Comparison of ENCODE assay signal across 33 cellular contexts in genomic region chr20:17468073-17468840, GRCh38.
"Had no signal": no experiment of that assay in that cellular context is flagged by ENCODE, and none has a peak within 500 bp of the region (broad histone marks: within the 10 kb centered on the region; RNA-seq: fewer than 3 reads in every experiment).

No MANE protein-coding gene starts in this region.

- H3K9me3 ChIP-seq: ascending aorta, breast epithelium, esophagus squamous epithelium, gastroesophageal sphincter had no signal

- H3K36me3 ChIP-seq: ascending aorta, breast epithelium, cardiac muscle cell, esophagus squamous epithelium, gastroesophageal sphincter had no signal

- H3K36me3 Mint-ChIP-seq: activated naive CD4-positive, alpha-beta T cell treated with anti-CD3 and anti-CD28 coated beads, Interleukin-2, amount 10 ng/mL, durations not matched to agents 7 days and 5 days; activated naive CD4-positive, alpha-beta T cell treated with anti-CD3 and anti-CD28 coated beads, Interleukin-2, amount 50 U/mL, for 72 hours; activated naive CD8-positive, alpha-beta T cell treated with anti-CD3 and anti-CD28 coated beads, Interleukin-2, amount 10 ng/mL, durations not matched to agents 7 days and 5 days had no signal

- H3K4me3 Mint-ChIP-seq: activated CD4-positive, alpha-beta memory T cell treated with anti-CD3 and anti-CD28 coated beads, Interleukin-2, amount 10 ng/mL, durations not matched to agents 7 days and 5 days; activated CD4-positive, alpha-beta T cell treated with anti-CD3 and anti-CD28 coated beads, Interleukin-2, amount 10 ng/mL, durations not matched to agents 7 days and 5 days; activated naive CD4-positive, alpha-beta T cell treated with anti-CD3 and anti-CD28 coated beads, Interleukin-2, amount 10 ng/mL, durations not matched to agents 7 days and 5 days; activated naive CD8-positive, alpha-beta T cell treated with anti-CD3 and anti-CD28 coated beads, Interleukin-2, amount 10 ng/mL, durations not matched to agents 7 days and 5 days; activated T-cell treated with anti-CD3 and anti-CD28 coated beads, Interleukin-2, amount 50 U/mL, for 24 hours; activated T-cell treated with anti-CD3 and anti-CD28 coated beads, Interleukin-2, amount 50 U/mL, for 72 hours; brain; dendritic cell treated with granulocyte-macrophage colony-stimulating factor and Interleukin-4, amounts not matched to agents 40 ng/mL and 50 ng/mL, for 4 days; effector memory CD8-positive, alpha-beta T cell; T-helper 17 cell; T-helper 2 cell treated with Interferon-gamma antibody and Interleukin-4, amounts not matched to agents 5 μg/mL and 100 μg/mL, for 36 hours had no signal

- H3K4me1 Mint-ChIP-seq: activated CD4-positive, alpha-beta memory T cell treated with anti-CD3 and anti-CD28 coated beads, Interleukin-2, amount 10 ng/mL, durations not matched to agents 7 days and 5 days; activated CD4-positive, alpha-beta T cell treated with anti-CD3 and anti-CD28 coated beads, Interleukin-2, amount 10 ng/mL, durations not matched to agents 7 days and 5 days; activated naive CD4-positive, alpha-beta T cell treated with anti-CD3 and anti-CD28 coated beads, Interleukin-2, amount 10 ng/mL, durations not matched to agents 7 days and 5 days; activated naive CD8-positive, alpha-beta T cell treated with anti-CD3 and anti-CD28 coated beads, Interleukin-2, amount 10 ng/mL, durations not matched to agents 7 days and 5 days; T-helper 17 cell had no signal

- DNase-seq: activated CD4-positive, alpha-beta memory T cell treated with anti-CD3 and anti-CD28 coated beads, Interleukin-2, amount 10 ng/mL, durations not matched to agents 7 days and 5 days; activated CD4-positive, alpha-beta T cell treated with anti-CD3 and anti-CD28 coated beads for 1 hour; activated CD4-positive, alpha-beta T cell treated with anti-CD3 and anti-CD28 coated beads for 4 hours; activated CD4-positive, alpha-beta T cell treated with anti-CD3 and anti-CD28 coated beads, Interleukin-2, amount 10 ng/mL, durations not matched to agents 7 days and 5 days; activated CD4-positive, alpha-beta T cell treated with anti-CD3 and anti-CD28 coated beads, Interleukin-2, amount 50 U/mL, for 4 hours; activated CD8-positive, alpha-beta memory T cell treated with anti-CD3 and anti-CD28 coated beads, Interleukin-2, amount 50 U/mL, for 48 hours; activated gamma-delta T cell; activated naive CD4-positive, alpha-beta T cell; activated naive CD4-positive, alpha-beta T cell treated with anti-CD3 and anti-CD28 coated beads, Interleukin-2, amount 10 ng/mL, durations not matched to agents 7 days and 5 days; activated naive CD8-positive, alpha-beta T cell treated with anti-CD3 and anti-CD28 coated beads, Interleukin-2, amount 10 ng/mL, durations not matched to agents 7 days and 5 days; activated T-cell treated with anti-CD3 and anti-CD28 coated beads for 4 hours; activated T-cell treated with anti-CD3 and anti-CD28 coated beads, Interleukin-2, amount 50 U/mL, for 24 hours; activated T-cell treated with anti-CD3 and anti-CD28 coated beads, Interleukin-2, amount 50 U/mL, for 72 hours; central memory CD4-positive, alpha-beta T cell; cerebellar nuclear complex; dorsolateral prefrontal cortex; effector CD4-positive, alpha-beta T cell; effector memory CD8-positive, alpha-beta T cell; erythroblast; esophagus squamous epithelium; foreskin melanocyte; T-helper 1 cell; T-helper 17 cell; T1000 had no signal

- H3K4me3 ChIP-seq: ascending aorta, breast epithelium, cardiac muscle cell, coronary artery, dorsolateral prefrontal cortex, esophagus squamous epithelium, gastroesophageal sphincter had no signal

- H3K27ac Mint-ChIP-seq: activated CD4-positive, alpha-beta memory T cell treated with anti-CD3 and anti-CD28 coated beads, Interleukin-2, amount 10 ng/mL, durations not matched to agents 7 days and 5 days; activated CD4-positive, alpha-beta T cell treated with anti-CD3 and anti-CD28 coated beads, Interleukin-2, amount 10 ng/mL, durations not matched to agents 7 days and 5 days; activated naive CD4-positive, alpha-beta T cell treated with anti-CD3 and anti-CD28 coated beads, Interleukin-2, amount 10 ng/mL, durations not matched to agents 7 days and 5 days; activated naive CD4-positive, alpha-beta T cell treated with anti-CD3 and anti-CD28 coated beads, Interleukin-2, amount 50 U/mL, for 72 hours; activated naive CD8-positive, alpha-beta T cell treated with anti-CD3 and anti-CD28 coated beads, Interleukin-2, amount 10 ng/mL, durations not matched to agents 7 days and 5 days; activated T-cell treated with anti-CD3 and anti-CD28 coated beads, Interleukin-2, amount 50 U/mL, for 24 hours; activated T-cell treated with anti-CD3 and anti-CD28 coated beads, Interleukin-2, amount 50 U/mL, for 72 hours; brain; dendritic cell treated with granulocyte-macrophage colony-stimulating factor and Interleukin-4, amounts not matched to agents 40 ng/mL and 50 ng/mL, for 4 days; effector memory CD8-positive, alpha-beta T cell; T-helper 17 cell; T-helper 2 cell treated with Interferon-gamma antibody and Interleukin-4, amounts not matched to agents 5 μg/mL and 100 μg/mL, for 36 hours had no signal

- H3K4me1 ChIP-seq: ascending aorta, breast epithelium, esophagus squamous epithelium, gastroesophageal sphincter had no signal

- H3K9me3 Mint-ChIP-seq: activated CD4-positive, alpha-beta memory T cell treated with anti-CD3 and anti-CD28 coated beads, Interleukin-2, amount 10 ng/mL, durations not matched to agents 7 days and 5 days; activated CD4-positive, alpha-beta T cell treated with anti-CD3 and anti-CD28 coated beads, Interleukin-2, amount 10 ng/mL, durations not matched to agents 7 days and 5 days; activated naive CD4-positive, alpha-beta T cell treated with anti-CD3 and anti-CD28 coated beads, Interleukin-2, amount 10 ng/mL, durations not matched to agents 7 days and 5 days; activated naive CD4-positive, alpha-beta T cell treated with anti-CD3 and anti-CD28 coated beads, Interleukin-2, amount 50 U/mL, for 72 hours; activated naive CD8-positive, alpha-beta T cell treated with anti-CD3 and anti-CD28 coated beads, Interleukin-2, amount 10 ng/mL, durations not matched to agents 7 days and 5 days; activated T-cell treated with anti-CD3 and anti-CD28 coated beads, Interleukin-2, amount 50 U/mL, for 24 hours; activated T-cell treated with anti-CD3 and anti-CD28 coated beads, Interleukin-2, amount 50 U/mL, for 72 hours; dendritic cell treated with granulocyte-macrophage colony-stimulating factor and Interleukin-4, amounts not matched to agents 40 ng/mL and 50 ng/mL, for 4 days; effector memory CD8-positive, alpha-beta T cell; T-helper 2 cell treated with Interferon-gamma antibody and Interleukin-4, amounts not matched to agents 5 μg/mL and 100 μg/mL, for 36 hours had no signal

- H3K27ac ChIP-seq: ascending aorta, breast epithelium, cardiac muscle cell, coronary artery, dorsolateral prefrontal cortex, esophagus squamous epithelium, gastroesophageal sphincter had no signal

- ATAC-seq: activated naive CD4-positive, alpha-beta T cell treated with anti-CD3 and anti-CD28 coated beads, Interleukin-2, amount 50 U/mL, for 72 hours; activated T-cell treated with anti-CD3 and anti-CD28 coated beads, Interleukin-2, amount 50 U/mL, for 72 hours; effector memory CD8-positive, alpha-beta T cell; gastroesophageal sphincter; T-helper 17 cell had no signal

- H3K27me3 Mint-ChIP-seq: dendritic cell treated with granulocyte-macrophage colony-stimulating factor and Interleukin-4, amounts not matched to agents 40 ng/mL and 50 ng/mL, for 4 days had no signal

- H3K27me3 ChIP-seq: ascending aorta, breast epithelium, cardiac muscle cell, dorsolateral prefrontal cortex, gastroesophageal sphincter had no signal
